ENCODE assay signal across 1 cellular context in the genomic region with DNA sequence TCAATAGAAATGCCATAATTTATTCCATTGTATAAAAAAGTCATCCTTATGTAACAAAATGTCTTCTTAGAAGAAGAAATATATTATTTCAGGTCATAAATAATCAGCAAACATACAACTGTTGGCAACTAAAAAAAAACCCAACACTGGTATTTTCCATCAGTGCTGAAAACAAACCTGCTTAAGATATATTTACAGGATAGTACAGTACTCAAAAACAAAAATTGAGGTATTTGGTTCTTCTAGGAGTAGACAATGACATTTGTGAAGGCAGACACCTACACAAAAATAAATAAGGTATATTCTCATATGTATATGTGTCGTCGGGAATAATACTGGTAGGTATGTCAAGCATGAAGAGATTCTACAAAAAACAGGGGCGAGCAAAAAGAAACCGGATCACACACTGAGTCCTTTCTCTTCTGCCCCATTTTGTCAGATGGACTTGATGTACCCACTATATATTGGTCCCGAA.
A peak's percentile ranks its signal among the peaks of the same experiment; 100 is the strongest.
TF ChIP-seq lines count a peak whose summit lies in the region.

No MANE protein-coding gene starts in this region.

TF ChIP-seq in A549, 52 proteins besides CTCF, POLR2A, EP300 and RAD21 (continued from another document):
- TF ChIP-seq, protein P1, sequence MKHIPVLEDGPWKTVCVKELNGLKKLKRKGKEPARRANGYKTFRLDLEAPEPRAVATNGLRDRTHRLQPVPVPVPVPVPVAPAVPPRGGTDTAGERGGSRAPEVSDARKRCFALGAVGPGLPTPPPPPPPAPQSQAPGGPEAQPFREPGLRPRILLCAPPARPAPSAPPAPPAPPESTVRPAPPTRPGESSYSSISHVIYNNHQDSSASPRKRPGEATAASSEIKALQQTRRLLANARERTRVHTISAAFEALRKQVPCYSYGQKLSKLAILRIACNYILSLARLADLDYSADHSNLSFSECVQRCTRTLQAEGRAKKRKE (CRISPR knock-in tag; IDR thresholded peaks at IDR 0.05; ENCODE audit: low read depth) = peak; percentile 74
- TF ChIP-seq, protein P2, sequence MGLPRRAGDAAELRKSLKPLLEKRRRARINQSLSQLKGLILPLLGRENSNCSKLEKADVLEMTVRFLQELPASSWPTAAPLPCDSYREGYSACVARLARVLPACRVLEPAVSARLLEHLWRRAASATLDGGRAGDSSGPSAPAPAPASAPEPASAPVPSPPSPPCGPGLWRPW (IDR thresholded peaks at IDR 0.05) = no peak
- no peak for TF ChIP-seq JUN (IDR thresholded peaks at IDR 0.05)
- TF ChIP-seq EHF (CRISPR knock-in tag; IDR thresholded peaks at IDR 0.05) = peak; percentile 76; the same call in 1 of the 2 replicates
- TF ChIP-seq ZSCAN20 (CRISPR knock-in tag; IDR thresholded peaks at IDR 0.05) = peak; percentile 72; the same call in 1 of the 2 replicates
- no peak for TF ChIP-seq TP53 (CRISPR knock-in tag; IDR thresholded peaks at IDR 0.05)
- TF ChIP-seq, protein P3, sequence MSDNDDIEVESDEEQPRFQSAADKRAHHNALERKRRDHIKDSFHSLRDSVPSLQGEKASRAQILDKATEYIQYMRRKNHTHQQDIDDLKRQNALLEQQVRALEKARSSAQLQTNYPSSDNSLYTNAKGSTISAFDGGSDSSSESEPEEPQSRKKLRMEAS (IDR thresholded peaks at IDR 0.05) = no peak
- TF ChIP-seq PHF8 (IDR thresholded peaks at IDR 0.05; ENCODE audit: borderline replicate concordance, low read depth) = no peak
